In genomic region chr16:19994771-19995170, GRCh38 we compare ENCODE assay signal across 24 cellular contexts.
DNase-seq lines count a peak whose midpoint lies in the region; ATAC-seq, FAIRE-seq and TF ChIP-seq lines count a peak whose summit lies in the region.
"Had no signal": no experiment of that assay in that cellular context is flagged by ENCODE, and none has a peak within 500 bp of the region (broad histone marks: within the 10 kb centered on the region; RNA-seq: fewer than 3 reads in every experiment).

No MANE protein-coding gene starts in this region.

- no peak for TF ChIP-seq RAD21 in H1 (IDR thresholded peaks at IDR 0.05 in 1 of 2, conservative IDR thresholded peaks at IDR 0.05 in 1 of 2; ENCODE audit: low read depth in 2 of 2, low read length in 2 of 2)

- no peak overlapping the region for H2BK12ac ChIP-seq in H1 (ENCODE audit: low read depth, low read length)

- no peak for TF ChIP-seq POLR2A in H1 (IDR thresholded peaks at IDR 0.05; ENCODE audit: control extremely low read depth in 1 of 2, low read depth in 2 of 2, low read length in 2 of 2)

- 88% methylated on average over 13 of the region's 13 CpGs; no CpG with 5 or more reads in 1 of the 2 experiments for WGBS in H1 (ENCODE audit: extremely low coverage in 1 of 2, insufficient coverage in 1 of 2, insufficient read length in 1 of 2, insufficient replicate concordance in 2 of 2, low coverage in 1 of 2, low lambda C conversion rate in 2 of 2, missing lambda C conversion rate in 1 of 2), 2 experiments

- DNase-seq in Daoy (ENCODE audit: low read depth) (peak; percentile 79), HT1080 (ENCODE audit: low read depth) (peak; percentile 69), RPMI7951 (ENCODE audit: low read depth) (peak; percentile 73), H1 (ENCODE audit: low read depth in 1 of 2, low spot score in 2 of 2) (no peak), GM19239 (ENCODE audit: insufficient read length, low spot score) (no peak), WERI-Rb-1 (no peak), GM10248 (ENCODE audit: extremely low spot score) (no peak)
- no peak for DNase-seq in stimulated activated naive CD8-positive, alpha-beta T cell treated with anti-CD3 and anti-CD28 coated beads, Interleukin-15, Interleukin-2, amounts not matched to agents 100 U/mL and 50 U/mL, for 24 hours
- DNase-seq: 8988T, Calu3, DMS79 treated with DMSO at 0.1 percent for 48 hours, GM23248, NCI-H1105 treated with DMSO at 0.1 percent for 48 hours, NCI-H146, NCI-H1930, NCI-H2107, NCI-H524, NCI-H748 treated with DMSO at 0.1 percent for 48 hours, Right ventricle myocardium superior, RPMI8226 had no signal

- H3K79me2 ChIP-seq in H1 (ENCODE audit: control insufficient read depth in 1 of 2, insufficient read depth in 2 of 2, low read length in 2 of 2) = no peaks in the 10 kb centered on the region

- H3K27me3 ChIP-seq in H1 (replicated peaks in 1 of 4; ENCODE audit: control insufficient read depth in 3 of 4, extremely low read depth in 1 of 4, insufficient read depth in 3 of 4, low read length in 3 of 4) (no peaks in the 10 kb centered on the region), WERI-Rb-1 (ENCODE audit: insufficient read depth, low read depth, severe bottlenecking) (peaks cover 70% of the 10 kb centered on the region)

- ATAC-seq in stimulated activated naive CD8-positive, alpha-beta T cell treated with anti-CD3 and anti-CD28 coated beads, Interleukin-15, Interleukin-2, amounts not matched to agents 100 U/mL and 50 U/mL, for 24 hours = no peak
- ATAC-seq: GM12878, HCT116 had no signal

- no peaks in the 10 kb centered on the region for H3K9me3 ChIP-seq in H1 (ENCODE audit: insufficient read depth in 2 of 2, low read depth in 1 of 2, low read length in 1 of 2)
- H3K9me3 ChIP-seq in WERI-Rb-1 (ENCODE audit: severe bottlenecking) = no peaks in the 10 kb centered on the region
- H3K9me3 ChIP-seq: SJSA1 had no signal

- TF ChIP-seq CTCF in H1 (IDR thresholded peaks at IDR 0.05; ENCODE audit: control extremely low read depth in 1 of 3, insufficient read depth in 1 of 3, low read depth in 1 of 3, low read length in 3 of 3) (no peak), WERI-Rb-1 (IDR thresholded peaks at IDR 0.05; ENCODE audit: low read depth, low read length) (no peak), GM10248 (IDR thresholded peaks at IDR 0.05; ENCODE audit: control extremely low read depth, extremely low read depth, low read depth, missing control alignments) (no peak)

- H2BK20ac ChIP-seq in H1 (ENCODE audit: low read length) = no peak overlapping the region

- no peaks in the 10 kb centered on the region for H3K36me3 ChIP-seq in H1 (ENCODE audit: control insufficient read depth in 2 of 4, insufficient read depth in 4 of 4, low read length in 3 of 4)
- no peaks in the 10 kb centered on the region for H3K36me3 ChIP-seq in WERI-Rb-1
- H3K36me3 ChIP-seq: SJSA1 had no signal

- FAIRE-seq in H1 (lab: Jason Lieb, UNC) (no peak), GM19239 (lab: Jason Lieb, UNC) (no peak)
- FAIRE-seq: GM12878 had no signal

- no peak overlapping the region for H3K4ac ChIP-seq in H1 (replicated peaks; ENCODE audit: insufficient read length, low read depth, low read length)

- no peak overlapping the region for H3K14ac ChIP-seq in H1 (ENCODE audit: insufficient read length)

- no peak overlapping the region; the same call in 1 of the 2 replicates for H2BK15ac ChIP-seq in H1 (ENCODE audit: low read length)

- H3K79me1 ChIP-seq in H1 (ENCODE audit: low read depth, low read length) = no peaks in the 10 kb centered on the region

- no peaks in the 10 kb centered on the region; a peak in 1 of 7 replicates for H3K4me1 ChIP-seq in H1 (replicated peaks in 1 of 4; ENCODE audit: control insufficient read depth in 3 of 4, insufficient read depth in 4 of 4, low read length in 3 of 4)
- H3K4me1 ChIP-seq: SJSA1 had no signal

- TF ChIP-seq EP300 in H1 (IDR thresholded peaks at IDR 0.05; ENCODE audit: borderline replicate concordance in 1 of 2, low read depth in 2 of 2, low read length in 2 of 2) = no peak

- H3K9ac ChIP-seq in H1 (replicated peaks in 1 of 4; ENCODE audit: extremely low read depth in 1 of 4, low read depth in 3 of 4, low read length in 3 of 4) = no peak overlapping the region
- H3K9ac ChIP-seq: GM23248 had no signal

- H4K20me1 ChIP-seq in H1 (replicated peaks in 1 of 2; ENCODE audit: control insufficient read depth in 1 of 2, insufficient read depth in 2 of 2, low read length in 2 of 2) = no peaks in the 10 kb centered on the region

- CTCF ChIA-PET in H1 (lab: Charles Lee; ENCODE audit: partially characterized antibody) = interaction anchor here (0.7 to 3.6 kb wide), 7 partner anchors 9 to 305 kb away, joined by 3 to 23 read pairs (median 5); no protein-coding TSS in a partner anchor
- CTCF ChIA-PET in GM10248 (lab: Yijun Ruan, JAX) = interaction anchor here (0.9 kb wide), 1 partner anchor 206 kb away, joined by 3 read pairs; no protein-coding TSS in a partner anchor

- no peak overlapping the region; the same call in 1 of the 2 replicates for H4K8ac ChIP-seq in H1 (ENCODE audit: extremely low read depth, insufficient read depth, low read length)

- no peak overlapping the region for H3K27ac ChIP-seq in H1 (ENCODE audit: low read depth, low read length)
- H3K27ac ChIP-seq in WERI-Rb-1 = no peak overlapping the region
- H3K27ac ChIP-seq: GM23248, HL-60, SJSA1 had no signal

- no peak overlapping the region for H2AK5ac ChIP-seq in H1 (ENCODE audit: low read depth, low read length)

- H4K91ac ChIP-seq in H1 (replicated peaks; ENCODE audit: insufficient read length, low read length) = no peak overlapping the region

- 0 out of 2 replicates have a peak overlapping the region, but pooled peaks have one; percentile 34 for H2AFZ ChIP-seq in H1 (ENCODE audit: low read length)
- H2AFZ ChIP-seq: GM23248 had no signal

- no peak overlapping the region for H2BK120ac ChIP-seq in H1 (replicated peaks; ENCODE audit: low read depth, low read length)

- POLR2A ChIA-PET in H1 (lab: Charles Lee; ENCODE audit: partially characterized antibody) (interaction anchor here (1.0 to 1.1 kb wide), 2 partner anchors 10 to 87 kb away, joined by 3 to 4 read pairs; no protein-coding TSS in a partner anchor), GM10248 (lab: Yijun Ruan, JAX) (no interaction called here)

- H3K4me2 ChIP-seq in H1 (ENCODE audit: insufficient read depth in 1 of 2, low read depth in 2 of 2, low read length in 2 of 2) = no peak overlapping the region

- H4K5ac ChIP-seq in H1 (ENCODE audit: insufficient read length, low read depth, low read length) = no peak overlapping the region

- no peak overlapping the region for H2BK5ac ChIP-seq in H1 (ENCODE audit: low read depth, low read length)

- no peak overlapping the region for H3K56ac ChIP-seq in H1 (replicated peaks; ENCODE audit: insufficient read length, low read depth, low read length)

- H3K23ac ChIP-seq in H1 (ENCODE audit: insufficient read length) = no peak overlapping the region

- H3K18ac ChIP-seq in H1 (ENCODE audit: extremely low read depth, low read length) = no peak overlapping the region

- H3K4me3 ChIP-seq in H1 (ENCODE audit: extremely low read depth in 1 of 4, insufficient read depth in 2 of 4, low read depth in 3 of 4, low read length in 4 of 4) = no peak overlapping the region
- no peak overlapping the region for H3K4me3 ChIP-seq in WERI-Rb-1 (ENCODE audit: low read depth, low read length)
- H3K4me3 ChIP-seq: GM12878, GM23248, SJSA1 had no signal

- no peaks in the 10 kb centered on the region for H3K23me2 ChIP-seq in H1 (ENCODE audit: low read depth, low read length)

TF ChIP-seq in H1, 55 proteins besides CTCF, POLR2A, EP300 and RAD21 (continues in another document):
- no peak for TF ChIP-seq ATF3 (IDR thresholded peaks at IDR 0.05; ENCODE audit: insufficient read depth, low read depth, low read length)

Comparison
In these comparisons a context has a peak if more than half of its experiments do, and no peak if none do; other contexts are left out.
1. DNase-seq: peak in Daoy (single experiment), HT1080 (single experiment) and RPMI7951 (single experiment); none in H1 (0 of 2), GM19239 (single experiment), WERI-Rb-1 (single experiment), stimulated activated naive CD8-positive, alpha-beta T cell treated with anti-CD3 and anti-CD28 coated beads, Interleukin-15, Interleukin-2, amounts not matched to agents 100 U/mL and 50 U/mL, for 24 hours (single experiment) and GM10248 (single experiment).